Comparison of ENCODE assay signal across 21 cellular contexts in the genomic region with DNA sequence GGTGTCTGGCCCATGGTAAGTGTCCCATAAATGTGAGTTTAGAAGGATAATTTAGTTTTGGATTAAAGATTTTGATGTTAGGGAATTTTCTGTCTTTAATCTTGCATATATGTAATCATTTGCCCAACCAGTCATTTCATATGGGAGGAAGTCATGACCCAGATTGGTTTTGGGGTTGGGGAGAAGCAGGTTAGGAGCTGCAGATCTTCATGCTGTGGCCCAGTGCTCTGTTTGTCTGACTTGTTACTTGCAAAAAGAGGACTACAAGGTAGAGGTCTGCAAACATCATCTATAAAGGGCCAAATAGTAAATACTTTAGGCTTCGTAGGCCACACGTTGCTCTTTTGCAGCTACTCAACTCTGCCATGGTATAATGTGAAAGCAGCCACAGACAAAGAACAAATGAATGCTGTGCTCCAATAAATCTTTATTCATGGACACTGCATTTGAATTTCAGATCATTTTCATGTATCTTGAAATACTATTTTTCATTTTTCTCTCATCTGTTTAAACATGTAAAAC. TPM values are rescaled to one million over a fixed set of nuclear protein-coding genes. Genes with fewer than 3 reads are reported as not detected.
DNase-seq lines count a peak whose midpoint lies in the region; ATAC-seq and TF ChIP-seq lines count a peak whose summit lies in the region.
"Had no signal": no experiment of that assay in that cellular context is flagged by ENCODE, and none has a peak within 500 bp of the region (broad histone marks: within the 10 kb centered on the region; RNA-seq: fewer than 3 reads in every experiment).

No MANE protein-coding gene starts in this region.

- peak overlapping the region; percentile 84 for H3K27ac Mint-ChIP-seq in CD8-positive, alpha-beta T cell
- H3K27ac Mint-ChIP-seq in T-helper 2 cell treated with Interferon-gamma antibody and Interleukin-4, amounts not matched to agents 5 μg/mL and 100 μg/mL, for 36 hours, result peak overlapping the region; percentile 41
- peak overlapping the region; percentile 73 to 78 for H3K27ac Mint-ChIP-seq in effector memory CD8-positive, alpha-beta T cell

- POLR2A ChIA-PET in CD8-positive, alpha-beta T cell (lab: Charles Lee), result interaction anchor here (0.9 to 1.3 kb wide), 3 partner anchors 13 to 37 kb away, joined by 3 to 6 read pairs (median 3); a partner anchor contains a TSS

- H3K27me3 ChIP-seq in CD8-positive, alpha-beta T cell (ENCODE audit: insufficient read depth, low read length), result no peaks in the 10 kb centered on the region
- no peaks in the 10 kb centered on the region for H3K27me3 ChIP-seq in neutrophil
- H3K27me3 ChIP-seq: gastroesophageal sphincter had no signal

- H3K9me3 ChIP-seq in CD8-positive, alpha-beta T cell (ENCODE audit: low read length), result no peaks in the 10 kb centered on the region
- no peaks in the 10 kb centered on the region for H3K9me3 ChIP-seq in neutrophil
- H3K9me3 ChIP-seq: gastroesophageal sphincter had no signal

- CTCF ChIA-PET in CD8-positive, alpha-beta T cell (lab: Charles Lee), result interaction anchor here (0.7 to 1.7 kb wide), 5 partner anchors 15 to 133 kb away, joined by 3 to 4 read pairs (median 4); a partner anchor contains a TSS

- intact Hi-C loops in CD8-positive, alpha-beta T cell (cut with DNase I, micrococcal nuclease), result no loop called here

- no peaks in the 10 kb centered on the region for H3K36me3 ChIP-seq in CD8-positive, alpha-beta T cell (ENCODE audit: insufficient read depth, low read length)
- H3K36me3 ChIP-seq in neutrophil, result peaks cover 19% of the 10 kb centered on the region
- H3K36me3 ChIP-seq: gastroesophageal sphincter had no signal

- no peak overlapping the region for H3K4me3 ChIP-seq in CD8-positive, alpha-beta T cell (ENCODE audit: low read depth, low read length)
- H3K4me3 ChIP-seq in neutrophil (ENCODE audit: low read depth in 1 of 2, low read length in 1 of 2), result no peak overlapping the region
- H3K4me3 ChIP-seq: gastroesophageal sphincter, skin epidermis had no signal

- no peak for DNase-seq in CD8-positive, alpha-beta T cell
- no peak for DNase-seq in T-helper 2 cell treated with Interferon-gamma antibody and Interleukin-4, amounts not matched to agents 5 μg/mL and 100 μg/mL, for 36 hours (ENCODE audit: low spot score)
- no peak for DNase-seq in effector memory CD8-positive, alpha-beta T cell
- no peak for DNase-seq in nucleus accumbens (lab: John Stamatoyannopoulos, UW)
- DNase-seq: Calu3, H7, Karpas-422, left cardiac atrium, NCI-H1930, NCI-H345, NCI-H82, SHP77 treated with DMSO at 0.1 percent for 48 hours had no signal

- ATAC-seq in CD8-positive, alpha-beta T cell, result no peak
- peak; percentile 68 for ATAC-seq in effector memory CD8-positive, alpha-beta T cell (replicated peaks)
- ATAC-seq in GM21423 (IDR thresholded peaks at IDR 0.05; ENCODE audit: unreplicated experiment) (no peak), HG03097 (IDR thresholded peaks at IDR 0.05; ENCODE audit: low FRiP score, unreplicated experiment) (no peak)
- ATAC-seq: esophagus mucosa, gastroesophageal sphincter had no signal

- peaks cover 71% of the 10 kb centered on the region for H3K4me1 Mint-ChIP-seq in CD8-positive, alpha-beta T cell (ENCODE audit: low read depth)
- peaks cover 35% of the 10 kb centered on the region for H3K4me1 Mint-ChIP-seq in T-helper 2 cell treated with Interferon-gamma antibody and Interleukin-4, amounts not matched to agents 5 μg/mL and 100 μg/mL, for 36 hours (ENCODE audit: low read depth)
- peaks cover 57 to 63% of the 10 kb centered on the region in 2 donors for H3K4me1 Mint-ChIP-seq in effector memory CD8-positive, alpha-beta T cell (ENCODE audit: low read depth in 2 of 2)

- TF ChIP-seq CTCF in CD8-positive, alpha-beta T cell (IDR thresholded peaks at IDR 0.05), result no peak
- TF ChIP-seq CTCF in neutrophil (IDR thresholded peaks at IDR 0.05), result no peak

- H3K36me3 Mint-ChIP-seq in CD8-positive, alpha-beta T cell, result peaks cover 45% of the 10 kb centered on the region
- peaks cover 30% of the 10 kb centered on the region for H3K36me3 Mint-ChIP-seq in T-helper 2 cell treated with Interferon-gamma antibody and Interleukin-4, amounts not matched to agents 5 μg/mL and 100 μg/mL, for 36 hours (ENCODE audit: low read depth)
- H3K36me3 Mint-ChIP-seq in effector memory CD8-positive, alpha-beta T cell (ENCODE audit: insufficient read depth), result peaks cover 17% of the 10 kb centered on the region
- H3K36me3 Mint-ChIP-seq: mesothelial cell of epicardium had no signal

- no peak overlapping the region for H3K27ac ChIP-seq in CD8-positive, alpha-beta T cell (ENCODE audit: low read depth, low read length)
- H3K27ac ChIP-seq in neutrophil, result peak overlapping the region; percentile 58
- H3K27ac ChIP-seq: VCaP had no signal

- H3K4me1 ChIP-seq in CD8-positive, alpha-beta T cell (ENCODE audit: insufficient read depth, low read length), result peaks cover 26% of the 10 kb centered on the region
- peaks cover 51 to 57% of the 10 kb centered on the region in 2 experiments for H3K4me1 ChIP-seq in neutrophil (ENCODE audit: control insufficient read depth in 1 of 2, insufficient read depth in 1 of 2, low read depth in 1 of 2, low read length in 1 of 2)

- no peaks in the 10 kb centered on the region for H3K27me3 Mint-ChIP-seq in CD8-positive, alpha-beta T cell (ENCODE audit: low read depth)
- no peaks in the 10 kb centered on the region for H3K27me3 Mint-ChIP-seq in T-helper 2 cell treated with Interferon-gamma antibody and Interleukin-4, amounts not matched to agents 5 μg/mL and 100 μg/mL, for 36 hours (ENCODE audit: low read depth)
- H3K27me3 Mint-ChIP-seq in effector memory CD8-positive, alpha-beta T cell, result no peaks in the 10 kb centered on the region
- H3K27me3 Mint-ChIP-seq: stimulated activated naive CD8-positive, alpha-beta T cell treated with anti-CD3 and anti-CD28 coated beads, Interleukin-15, Interleukin-2, amounts not matched to agents 100 ng/mL and 50 ng/mL, for 24 hours had no signal

- H3K9me3 Mint-ChIP-seq in CD8-positive, alpha-beta T cell, result no peaks in the 10 kb centered on the region
- H3K9me3 Mint-ChIP-seq in T-helper 2 cell treated with Interferon-gamma antibody and Interleukin-4, amounts not matched to agents 5 μg/mL and 100 μg/mL, for 36 hours, result no peaks in the 10 kb centered on the region
- H3K9me3 Mint-ChIP-seq in effector memory CD8-positive, alpha-beta T cell, result no peaks in the 10 kb centered on the region
- H3K9me3 Mint-ChIP-seq: mesothelial cell of epicardium; stimulated activated naive CD8-positive, alpha-beta T cell treated with anti-CD3 and anti-CD28 coated beads, Interleukin-15, Interleukin-2, amounts not matched to agents 100 ng/mL and 50 ng/mL, for 24 hours had no signal

- no peak overlapping the region for H3K4me3 Mint-ChIP-seq in CD8-positive, alpha-beta T cell
- H3K4me3 Mint-ChIP-seq in T-helper 2 cell treated with Interferon-gamma antibody and Interleukin-4, amounts not matched to agents 5 μg/mL and 100 μg/mL, for 36 hours, result no peak overlapping the region
- H3K4me3 Mint-ChIP-seq in effector memory CD8-positive, alpha-beta T cell, result peak overlapping the region; percentile 40 to 60
- H3K4me3 Mint-ChIP-seq: mesothelial cell of epicardium; stimulated activated naive CD8-positive, alpha-beta T cell treated with anti-CD3 and anti-CD28 coated beads, Interleukin-15, Interleukin-2, amounts not matched to agents 100 ng/mL and 50 ng/mL, for 24 hours had no signal

RNA-seq across cellular contexts. Expression of a gene that starts 16.8 kb away (rescaled TPM):
- total RNA-seq in CD8-positive, alpha-beta T cell, result 10 to 100 TPM; 29.1 to 30.3 TPM

RNA-seq across cellular contexts. Expression of a gene that starts 17.1 kb away (rescaled TPM):
- 10 to 100 TPM; 35.8 to 37.2 TPM for total RNA-seq in CD8-positive, alpha-beta T cell

Comparison
In these comparisons a context has a peak if more than half of its experiments do, and no peak if none do; other contexts are left out.
1. H3K4me3 Mint-ChIP-seq: peak in effector memory CD8-positive, alpha-beta T cell (2 of 2); none in CD8-positive, alpha-beta T cell (single experiment) and T-helper 2 cell treated with Interferon-gamma antibody and Interleukin-4, amounts not matched to agents 5 μg/mL and 100 μg/mL, for 36 hours (single experiment).
2. Peak in every context shown above with its lines, with median percentiles within 50 percentile points of each other: H3K27ac Mint-ChIP-seq.